Comparison of ENCODE assay signal across 15 cellular contexts in genomic region chr14:59342108-59342507, GRCh38.
A peak's percentile ranks its signal among the peaks of the same experiment; 100 is the strongest.
DNase-seq lines count a peak whose midpoint lies in the region; ATAC-seq and TF ChIP-seq lines count a peak whose summit lies in the region.
"Had no signal": no experiment of that assay in that cellular context is flagged by ENCODE, and none has a peak within 500 bp of the region (broad histone marks: within the 10 kb centered on the region; RNA-seq: fewer than 3 reads in every experiment).

No MANE protein-coding gene starts in this region.

- no peak overlapping the region for H4K8ac ChIP-seq in trophoblast cell (ENCODE audit: low read depth, low read length)

- peak overlapping the region; percentile 23; the same call in 1 of the 2 replicates for H3K27ac Mint-ChIP-seq in GM23338
- H3K27ac Mint-ChIP-seq: CD8-positive, alpha-beta T cell had no signal

- no peak overlapping the region for H3K18ac ChIP-seq in trophoblast cell (ENCODE audit: low read length)

- H3K27me3 ChIP-seq in GM23338 (ENCODE audit: insufficient read depth) (no peaks in the 10 kb centered on the region), trophoblast cell (ENCODE audit: insufficient read depth, low read length) (no peaks in the 10 kb centered on the region), testis (no peaks in the 10 kb centered on the region)
- H3K27me3 ChIP-seq: BE2C had no signal

- H3K27me3 Mint-ChIP-seq in GM23338 (ENCODE audit: insufficient read depth, low read depth, poor library complexity) = peaks cover 6% of the 10 kb centered on the region

- H3K4me2 ChIP-seq in GM23338 (no peak overlapping the region), trophoblast cell (ENCODE audit: low read length) (no peak overlapping the region)

- no peak overlapping the region for H2BK120ac ChIP-seq in trophoblast cell (ENCODE audit: insufficient read depth, low read length, poor library complexity)

- H3K4me1 Mint-ChIP-seq in GM23338 = peaks cover 60% of the 10 kb centered on the region

- H2BK5ac ChIP-seq in trophoblast cell (ENCODE audit: low read depth, low read length, poor library complexity) = no peak overlapping the region

- H3K4me3 Mint-ChIP-seq in GM23338 = no peak overlapping the region
- H3K4me3 Mint-ChIP-seq: CD8-positive, alpha-beta T cell had no signal

- no peaks in the 10 kb centered on the region for H3F3A ChIP-seq in GM23338 (replicated peaks; ENCODE audit: low read depth)

- no peaks in the 10 kb centered on the region for H3K9me2 ChIP-seq in GM23338 (ENCODE audit: insufficient read depth)

- H3K36me3 ChIP-seq in GM23338 (ENCODE audit: insufficient read depth) = no peaks in the 10 kb centered on the region
- H3K36me3 ChIP-seq in trophoblast cell (ENCODE audit: control insufficient read depth in 1 of 2, insufficient read depth in 2 of 2, low read length in 2 of 2) = no peaks in the 10 kb centered on the region
- no peaks in the 10 kb centered on the region for H3K36me3 ChIP-seq in testis (ENCODE audit: low read depth, missing control alignments)
- H3K36me3 ChIP-seq: BE2C, HAP-1 had no signal

- no peak for ATAC-seq in GM23338
- ATAC-seq in GM21526 (IDR thresholded peaks at IDR 0.05; ENCODE audit: low FRiP score, unreplicated experiment) = no peak
- no peak for ATAC-seq in GM21381 (IDR thresholded peaks at IDR 0.05; ENCODE audit: unreplicated experiment)
- no peak for ATAC-seq in HG03095 (IDR thresholded peaks at IDR 0.05; ENCODE audit: unreplicated experiment)
- ATAC-seq: CD8-positive, alpha-beta T cell; Panc1 had no signal

- no peak overlapping the region for H4K91ac ChIP-seq in trophoblast cell (ENCODE audit: low read depth, low read length)

- intact Hi-C loops in testis (cut with DNase I; ENCODE audit: low total_unique reads) = no loop called here

- H3K79me2 ChIP-seq in GM23338 (replicated peaks; ENCODE audit: insufficient read depth) (no peaks in the 10 kb centered on the region), trophoblast cell (ENCODE audit: control insufficient read depth, insufficient read depth, low read length, poor library complexity) (no peaks in the 10 kb centered on the region)

- H3K14ac ChIP-seq in trophoblast cell (ENCODE audit: low read length) = no peak overlapping the region

- no peak for DNase-seq in GM23338 (ENCODE audit: low spot score)
- DNase-seq in M059J (ENCODE audit: low read depth) = peak; percentile 62
- peak; percentile 29 for DNase-seq in dermis blood vessel endothelial cell
- peak; percentile 35 to 66 for DNase-seq in trophoblast cell
- DNase-seq in testis = no peak
- DNase-seq: BE2C; CD8-positive, alpha-beta T cell; NCI-H1048; NCI-H446; SHP77 treated with DMSO at 0.1 percent for 48 hours had no signal

- no peak overlapping the region for H2BK12ac ChIP-seq in trophoblast cell (ENCODE audit: low read length)

- H2AFZ ChIP-seq in GM23338 (no peak overlapping the region), trophoblast cell (ENCODE audit: insufficient read depth, low read length, poor library complexity) (no peak overlapping the region)

- H3K9ac ChIP-seq in trophoblast cell (ENCODE audit: low read length) = no peak overlapping the region

- no peak for TF ChIP-seq CTCF in GM23338 (conservative IDR thresholded peaks at IDR 0.05; ENCODE audit: low read depth in 2 of 2)
- no peak for TF ChIP-seq CTCF in testis (IDR thresholded peaks at IDR 0.05)

- H3K4me1 ChIP-seq in GM23338 (ENCODE audit: insufficient read depth) (peaks cover 72% of the 10 kb centered on the region), trophoblast cell (ENCODE audit: control insufficient read depth in 1 of 2, insufficient read depth in 2 of 2, low read length in 2 of 2) (peaks cover 14 to 17% of the 10 kb centered on the region in 2 experiments), testis (peaks cover 10% of the 10 kb centered on the region)

- no CpG with 5 or more reads among the region's 3 CpGs for WGBS in trophoblast cell (ENCODE audit: extremely low coverage, insufficient coverage, insufficient read length)
- WGBS in testis, 2 donors = 90 to 93% methylated on average over 3 of the region's 3 CpGs

- H3K27ac ChIP-seq in GM23338 (ENCODE audit: low read depth) (no peak overlapping the region), trophoblast cell (ENCODE audit: low read depth, low read length) (no peak overlapping the region), testis (no peak overlapping the region)

- no peak overlapping the region for H3K4me3 ChIP-seq in GM23338
- no peak overlapping the region for H3K4me3 ChIP-seq in trophoblast cell (ENCODE audit: low read depth, low read length)
- no peak overlapping the region for H3K4me3 ChIP-seq in testis
- H3K4me3 ChIP-seq: HAP-1 had no signal

- TF ChIP-seq POLR2A in testis (IDR thresholded peaks at IDR 0.05) = no peak

- H3K9me3 Mint-ChIP-seq in GM23338 = no peaks in the 10 kb centered on the region
- H3K9me3 Mint-ChIP-seq: CD8-positive, alpha-beta T cell had no signal

- H3K79me1 ChIP-seq in trophoblast cell (ENCODE audit: low read length) = peaks cover 4% of the 10 kb centered on the region

- H3K36me3 Mint-ChIP-seq in GM23338 (ENCODE audit: low read depth) = no peaks in the 10 kb centered on the region

- H2AK5ac ChIP-seq in trophoblast cell (ENCODE audit: low read length) = no peak overlapping the region

- H4K20me1 ChIP-seq in GM23338 (replicated peaks; ENCODE audit: insufficient read depth) = no peaks in the 10 kb centered on the region

- no peak overlapping the region for H3K23ac ChIP-seq in trophoblast cell (ENCODE audit: low read length)

- H3K4ac ChIP-seq in trophoblast cell (ENCODE audit: low read depth, low read length) = no peak overlapping the region

- H4K12ac ChIP-seq in trophoblast cell (ENCODE audit: low read depth, low read length) = no peak overlapping the region

- H3K9me3 ChIP-seq in trophoblast cell (ENCODE audit: insufficient read depth, low read depth, low read length) (no peaks in the 10 kb centered on the region), testis (no peaks in the 10 kb centered on the region)
- H3K9me3 ChIP-seq: BE2C, HAP-1 had no signal

TF ChIP-seq in GM23338, 12 proteins besides CTCF, POLR2A, EP300 and RAD21 (continues in another document):
- TF ChIP-seq, protein P1, sequence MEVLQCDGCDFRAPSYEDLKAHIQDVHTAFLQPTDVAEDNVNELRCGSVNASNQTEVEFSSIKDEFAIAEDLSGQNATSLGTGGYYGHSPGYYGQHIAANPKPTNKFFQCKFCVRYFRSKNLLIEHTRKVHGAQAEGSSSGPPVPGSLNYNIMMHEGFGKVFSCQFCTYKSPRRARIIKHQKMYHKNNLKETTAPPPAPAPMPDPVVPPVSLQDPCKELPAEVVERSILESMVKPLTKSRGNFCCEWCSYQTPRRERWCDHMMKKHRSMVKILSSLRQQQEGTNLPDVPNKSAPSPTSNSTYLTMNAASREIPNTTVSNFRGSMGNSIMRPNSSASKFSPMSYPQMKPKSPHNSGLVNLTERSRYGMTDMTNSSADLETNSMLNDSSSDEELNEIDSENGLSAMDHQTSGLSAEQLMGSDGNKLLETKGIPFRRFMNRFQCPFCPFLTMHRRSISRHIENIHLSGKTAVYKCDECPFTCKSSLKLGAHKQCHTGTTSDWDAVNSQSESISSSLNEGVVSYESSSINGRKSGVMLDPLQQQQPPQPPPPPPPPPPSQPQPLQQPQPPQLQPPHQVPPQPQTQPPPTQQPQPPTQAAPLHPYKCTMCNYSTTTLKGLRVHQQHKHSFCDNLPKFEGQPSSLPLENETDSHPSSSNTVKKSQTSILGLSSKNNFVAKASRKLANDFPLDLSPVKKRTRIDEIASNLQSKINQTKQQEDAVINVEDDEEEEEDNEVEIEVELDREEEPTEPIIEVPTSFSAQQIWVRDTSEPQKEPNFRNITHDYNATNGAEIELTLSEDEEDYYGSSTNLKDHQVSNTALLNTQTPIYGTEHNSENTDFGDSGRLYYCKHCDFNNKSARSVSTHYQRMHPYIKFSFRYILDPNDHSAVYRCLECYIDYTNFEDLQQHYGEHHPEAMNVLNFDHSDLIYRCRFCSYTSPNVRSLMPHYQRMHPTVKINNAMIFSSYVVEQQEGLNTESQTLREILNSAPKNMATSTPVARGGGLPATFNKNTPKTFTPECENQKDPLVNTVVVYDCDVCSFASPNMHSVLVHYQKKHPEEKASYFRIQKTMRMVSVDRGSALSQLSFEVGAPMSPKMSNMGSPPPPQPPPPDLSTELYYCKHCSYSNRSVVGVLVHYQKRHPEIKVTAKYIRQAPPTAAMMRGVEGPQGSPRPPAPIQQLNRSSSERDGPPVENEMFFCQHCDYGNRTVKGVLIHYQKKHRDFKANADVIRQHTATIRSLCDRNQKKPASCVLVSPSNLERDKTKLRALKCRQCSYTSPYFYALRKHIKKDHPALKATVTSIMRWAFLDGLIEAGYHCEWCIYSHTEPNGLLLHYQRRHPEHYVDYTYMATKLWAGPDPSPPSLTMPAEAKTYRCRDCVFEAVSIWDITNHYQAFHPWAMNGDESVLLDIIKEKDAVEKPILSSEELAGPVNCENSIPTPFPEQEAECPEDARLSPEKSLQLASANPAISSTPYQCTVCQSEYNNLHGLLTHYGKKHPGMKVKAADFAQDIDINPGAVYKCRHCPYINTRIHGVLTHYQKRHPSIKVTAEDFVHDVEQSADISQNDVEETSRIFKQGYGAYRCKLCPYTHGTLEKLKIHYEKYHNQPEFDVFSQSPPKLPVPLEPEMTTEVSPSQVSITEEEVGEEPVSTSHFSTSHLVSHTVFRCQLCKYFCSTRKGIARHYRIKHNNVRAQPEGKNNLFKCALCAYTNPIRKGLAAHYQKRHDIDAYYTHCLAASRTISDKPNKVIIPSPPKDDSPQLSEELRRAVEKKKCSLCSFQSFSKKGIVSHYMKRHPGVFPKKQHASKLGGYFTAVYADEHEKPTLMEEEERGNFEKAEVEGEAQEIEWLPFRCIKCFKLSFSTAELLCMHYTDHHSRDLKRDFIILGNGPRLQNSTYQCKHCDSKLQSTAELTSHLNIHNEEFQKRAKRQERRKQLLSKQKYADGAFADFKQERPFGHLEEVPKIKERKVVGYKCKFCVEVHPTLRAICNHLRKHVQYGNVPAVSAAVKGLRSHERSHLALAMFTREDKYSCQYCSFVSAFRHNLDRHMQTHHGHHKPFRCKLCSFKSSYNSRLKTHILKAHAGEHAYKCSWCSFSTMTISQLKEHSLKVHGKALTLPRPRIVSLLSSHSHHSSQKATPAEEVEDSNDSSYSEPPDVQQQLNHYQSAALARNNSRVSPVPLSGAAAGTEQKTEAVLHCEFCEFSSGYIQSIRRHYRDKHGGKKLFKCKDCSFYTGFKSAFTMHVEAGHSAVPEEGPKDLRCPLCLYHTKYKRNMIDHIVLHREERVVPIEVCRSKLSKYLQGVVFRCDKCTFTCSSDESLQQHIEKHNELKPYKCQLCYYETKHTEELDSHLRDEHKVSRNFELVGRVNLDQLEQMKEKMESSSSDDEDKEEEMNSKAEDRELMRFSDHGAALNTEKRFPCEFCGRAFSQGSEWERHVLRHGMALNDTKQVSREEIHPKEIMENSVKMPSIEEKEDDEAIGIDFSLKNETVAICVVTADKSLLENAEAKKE (CRISPR knock-in tag; IDR thresholded peaks at IDR 0.05) = no peak
- TF ChIP-seq POLR2AphosphoS5 (IDR thresholded peaks at IDR 0.05; ENCODE audit: low read depth) (no peak), ZNF331 (CRISPR knock-in tag; IDR thresholded peaks at IDR 0.05; ENCODE audit: low read depth) (no peak), CREB1 (CRISPR knock-in tag; IDR thresholded peaks at IDR 0.05; ENCODE audit: low read depth) (no peak)

Comparison
In these comparisons a context has a peak if more than half of its experiments do, and no peak if none do; other contexts are left out.
1. DNase-seq: peak in M059J (single experiment), dermis blood vessel endothelial cell (single experiment) and trophoblast cell (2 of 2); none in GM23338 (single experiment) and testis (single experiment).